8 cellular contexts compared by ENCODE assay signal in the genomic region with DNA sequence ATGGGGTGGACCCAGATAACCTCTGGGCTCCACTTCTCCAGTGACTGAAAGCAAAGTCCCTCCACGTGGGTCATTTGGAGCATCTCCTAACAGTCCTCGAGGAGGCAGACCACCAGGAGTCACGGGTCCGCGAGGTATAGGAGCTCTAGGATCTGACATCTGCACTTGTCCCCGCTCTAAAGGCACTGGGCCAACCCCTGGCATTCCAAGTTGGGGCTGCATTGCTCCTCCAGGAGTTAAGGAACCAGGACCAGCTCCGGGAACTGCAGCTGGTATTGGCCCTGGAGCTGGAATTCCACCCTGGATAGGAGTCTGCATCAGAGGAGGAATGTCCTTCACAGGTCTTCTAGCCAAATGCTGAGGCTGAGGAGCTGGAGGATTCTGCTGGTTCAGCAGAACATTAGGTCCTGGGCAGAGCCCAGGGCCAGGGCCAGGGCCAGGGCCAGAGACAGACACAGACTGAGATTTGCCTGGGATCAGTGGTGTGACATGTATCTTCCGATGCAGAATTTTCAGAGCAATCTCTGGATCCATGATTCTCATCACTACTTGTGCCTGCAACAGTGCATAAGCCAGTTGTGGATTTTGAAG. TPM values are rescaled to one million over a fixed set of nuclear protein-coding genes. Genes with fewer than 3 reads are reported as not detected.
DNase-seq lines count a peak whose midpoint lies in the region; ATAC-seq, FAIRE-seq and TF ChIP-seq lines count a peak whose summit lies in the region.

No MANE protein-coding gene starts in this region.

- H3K4me1 ChIP-seq in GM12878 (ENCODE audit: control insufficient read depth, insufficient read depth, low read length), result peaks cover 6% of the 10 kb centered on the region; the same call in 1 of the 2 replicates
- peaks cover 12% of the 10 kb centered on the region; the same call in 1 of the 2 replicates for H3K4me1 ChIP-seq in HepG2 (ENCODE audit: insufficient read depth, low read length)
- H3K4me1 ChIP-seq in thyroid gland, result peaks cover 19 to 22% of the 10 kb centered on the region in 2 donors

- H4K20me1 ChIP-seq in GM12878 (ENCODE audit: control insufficient read depth, insufficient read depth) (no peaks in the 10 kb centered on the region), HepG2 (ENCODE audit: insufficient read depth, low read length) (no peaks in the 10 kb centered on the region)

- CTCF ChIA-PET in GM12878 (lab: Yijun Ruan, JAX), result no interaction called here
- CTCF ChIA-PET in HepG2 (lab: Yijun Ruan, JAX; ENCODE audit: low intra/inter-chr PET ratio, low total read pairs), result no interaction called here

- peak overlapping the region; percentile 100 for H3K27ac Mint-ChIP-seq in activated CD4-positive, alpha-beta T cell treated with anti-CD3 and anti-CD28 coated beads, Interleukin-2, amount 10 ng/mL, durations not matched to agents 24 days and 14 days

- H3K79me2 ChIP-seq in GM12878 (ENCODE audit: control insufficient read depth, insufficient read depth, low read length) (peaks cover 21% of the 10 kb centered on the region), HepG2 (ENCODE audit: insufficient read depth, low read length) (no peaks in the 10 kb centered on the region)

- H2AFZ ChIP-seq in GM12878 (ENCODE audit: control insufficient read depth, low read depth, low read length), result peak overlapping the region; percentile 99
- peak overlapping the region; percentile 99 for H2AFZ ChIP-seq in HepG2 (ENCODE audit: low read length)

- TF ChIP-seq POLR2A in GM12878 (IDR thresholded peaks at IDR 0.05; ENCODE audit: low read depth, low read length) (no peak), HepG2 (IDR thresholded peaks at IDR 0.05; ENCODE audit: insufficient read depth in 1 of 2, low read depth in 2 of 2, low read length in 2 of 2) (no peak), thyroid gland (IDR thresholded peaks at IDR 0.05) (no peak)

- H3K4me3 ChIP-seq in GM12878 (peak overlapping the region; percentile 95), HepG2 (replicated peaks in 1 of 3; ENCODE audit: insufficient read depth in 1 of 3, low read depth in 2 of 3, low read length in 3 of 3) (peak overlapping the region; percentile 67 to 71 (median 71); a peak in 5 of 6 replicates), thyroid gland (replicated peaks in 1 of 3) (peak overlapping the region; percentile 63 to 69 (median 66))

- H3K27me3 ChIP-seq in GM12878 (replicated peaks in 1 of 2; ENCODE audit: control insufficient read depth in 2 of 2, insufficient read depth in 2 of 2, low read length in 1 of 2), result no peaks in the 10 kb centered on the region
- H3K27me3 ChIP-seq in HepG2 (ENCODE audit: control insufficient read depth in 1 of 2, insufficient read depth in 2 of 2, low read length in 2 of 2), result no peaks in the 10 kb centered on the region; a peak in 1 of 5 replicates
- no peaks in the 10 kb centered on the region for H3K27me3 ChIP-seq in thyroid gland

- TF ChIP-seq RAD21 in GM12878 (IDR thresholded peaks at IDR 0.05; ENCODE audit: insufficient read depth, low read depth, low read length) (no peak), HepG2 (CRISPR knock-in tag; IDR thresholded peaks at IDR 0.05) (no peak)

- H3K9me3 ChIP-seq in GM12878 (replicated peaks; ENCODE audit: control insufficient read depth, insufficient read depth, low read length) (no peaks in the 10 kb centered on the region), HepG2 (ENCODE audit: low read length) (no peaks in the 10 kb centered on the region), thyroid gland (no peaks in the 10 kb centered on the region)

- no peak for TF ChIP-seq CTCF in GM12878 (IDR thresholded peaks at IDR 0.05 in 2 of 3, conservative IDR thresholded peaks at IDR 0.05 in 1 of 3; ENCODE audit: control insufficient read depth in 2 of 3, extremely low read depth in 1 of 3, insufficient read depth in 1 of 3, low read depth in 3 of 3, low read length in 3 of 3)
- no peak for TF ChIP-seq CTCF in HepG2 (CRISPR knock-in tag; IDR thresholded peaks at IDR 0.05)
- TF ChIP-seq CTCF in thyroid gland (IDR thresholded peaks at IDR 0.05), result no peak

- peaks cover 46% of the 10 kb centered on the region for H3K36me3 Mint-ChIP-seq in activated CD4-positive, alpha-beta T cell treated with anti-CD3 and anti-CD28 coated beads, Interleukin-2, amount 10 ng/mL, durations not matched to agents 24 days and 14 days (ENCODE audit: low read depth)

- peaks cover 3% of the 10 kb centered on the region for H3K9me3 Mint-ChIP-seq in activated CD4-positive, alpha-beta T cell treated with anti-CD3 and anti-CD28 coated beads, Interleukin-2, amount 10 ng/mL, durations not matched to agents 24 days and 14 days

- POLR2A ChIA-PET in GM12878 (lab: Charles Lee) (no interaction called here), HepG2 (lab: Yijun Ruan, JAX) (no interaction called here)

- DNase-seq in activated CD4-positive, alpha-beta T cell treated with anti-CD3 and anti-CD28 coated beads, Interleukin-2, amount 10 ng/mL, durations not matched to agents 24 days and 14 days, result peak; percentile 61
- DNase-seq in activated CD4-positive, alpha-beta T cell treated with anti-CD3 and anti-CD28 coated beads for 1 hour, result no peak
- no peak for DNase-seq in GM12878 (ENCODE audit: low read depth, low spot score)
- no peak for DNase-seq in HepG2 (ENCODE audit: low spot score)
- DNase-seq in thyroid gland, result peak in 1 of 2 donors; percentile 15
- no peak for DNase-seq in SKM-1 (lab: John Stamatoyannopoulos, UW; ENCODE audit: unreplicated experiment)

- 77% methylated on average over 8 of the region's 8 CpGs for WGBS in GM12878 (ENCODE audit: insufficient coverage, insufficient replicate concordance, low lambda C conversion rate, missing lambda C conversion rate)
- WGBS in HepG2 (ENCODE audit: low lambda C conversion rate), result 78% methylated on average over 1 of the region's 8 CpGs
- WGBS in thyroid gland, 2 donors, result 84% methylated on average over 8 of the region's 8 CpGs

- SMC1A ChIA-PET in GM12878 (lab: Charles Lee; ENCODE audit: uncharacterized antibody, unreplicated experiment), result interaction anchor here (1.2 kb wide), 2 partner anchors 12 to 221 kb away, joined by 3 read pairs; no protein-coding TSS in a partner anchor

- BruUV-seq in GM12878 (replicated peaks; lab: Mats Ljungman, UMichigan) (no TSS peak), HepG2 (replicated peaks; lab: Mats Ljungman, UMichigan) (no TSS peak)

- intact Hi-C loops in activated CD4-positive, alpha-beta T cell treated with anti-CD3 and anti-CD28 coated beads, Interleukin-2, amount 10 ng/mL, durations not matched to agents 24 days and 14 days (cut with micrococcal nuclease), result loop anchor here (1.0 to 10.0 kb wide), 3 partner anchors 9 to 1074 kb away; a partner anchor contains a TSS
- intact Hi-C loops in GM12878 (cut with micrococcal nuclease; ENCODE audit: unreplicated experiment) (no loop called here), HepG2 (cut with micrococcal nuclease; ENCODE audit: unreplicated experiment) (no loop called here), thyroid gland (cut with DNase I) (no loop called here)

- H3K4me2 ChIP-seq in GM12878 (ENCODE audit: control insufficient read depth, insufficient read depth) (peak overlapping the region; percentile 69), HepG2 (ENCODE audit: low read depth, low read length) (peak overlapping the region; percentile 70)

- peak overlapping the region; percentile 95 for H3K9ac ChIP-seq in GM12878 (ENCODE audit: control insufficient read depth, insufficient read depth, low read length)
- H3K9ac ChIP-seq in HepG2 (ENCODE audit: insufficient read depth, low read depth, low read length), result peak overlapping the region; percentile 72

- ATAC-seq in GM12878, result peak; percentile 5; the same call in 2 of the 3 replicates
- peak; percentile 23; the same call in 2 of the 3 replicates for ATAC-seq in HepG2
- ATAC-seq in HG02870 (IDR thresholded peaks at IDR 0.05; ENCODE audit: unreplicated experiment), result no peak
- ATAC-seq in HG02571 (IDR thresholded peaks at IDR 0.05; ENCODE audit: unreplicated experiment), result no peak

- peaks cover 47% of the 10 kb centered on the region for H3K4me1 Mint-ChIP-seq in activated CD4-positive, alpha-beta T cell treated with anti-CD3 and anti-CD28 coated beads, Interleukin-2, amount 10 ng/mL, durations not matched to agents 24 days and 14 days

- H3K4me3 Mint-ChIP-seq in activated CD4-positive, alpha-beta T cell treated with anti-CD3 and anti-CD28 coated beads, Interleukin-2, amount 10 ng/mL, durations not matched to agents 24 days and 14 days, result peak overlapping the region; percentile 99

- FAIRE-seq in GM12878 (lab: Jason Lieb, UNC) (no peak), HepG2 (lab: Jason Lieb, UNC) (no peak)

- RAD21 ChIA-PET in GM12878 (lab: Charles Lee; ENCODE audit: unreplicated experiment), result interaction anchor here (0.5 kb wide), 1 partner anchor 61 kb away, joined by 3 read pairs; no protein-coding TSS in a partner anchor

- H3K27ac ChIP-seq in GM12878 (ENCODE audit: control insufficient read depth, insufficient read depth), result peak overlapping the region; percentile 97
- H3K27ac ChIP-seq in HepG2 (ENCODE audit: extremely low read length, insufficient read depth, low read length), result no peak overlapping the region
- H3K27ac ChIP-seq in thyroid gland, result peak overlapping the region in 2 of 3 donors; percentile 92 to 94

- H3K36me3 ChIP-seq in GM12878 (ENCODE audit: control insufficient read depth in 2 of 2, insufficient read depth in 2 of 2, low read length in 1 of 2) (no peaks in the 10 kb centered on the region; a peak in 1 of 4 replicates), HepG2 (replicated peaks in 1 of 2; ENCODE audit: control insufficient read depth in 1 of 2, insufficient read depth in 2 of 2, low read length in 2 of 2) (no peaks in the 10 kb centered on the region), thyroid gland (no peaks in the 10 kb centered on the region)

- no peaks in the 10 kb centered on the region for H3K27me3 Mint-ChIP-seq in activated CD4-positive, alpha-beta T cell treated with anti-CD3 and anti-CD28 coated beads, Interleukin-2, amount 10 ng/mL, durations not matched to agents 24 days and 14 days

- in situ Hi-C loops in GM12878 (cut with MboI), result loop anchor here (10.0 kb wide), 1 partner anchor 1044 kb away; no protein-coding TSS in a partner anchor
- in situ Hi-C loops in HepG2 (cut with HindIII; ENCODE audit: extremely low pct_ligation_motif_present, low pct_unique_long_range_greater_than_20kb), result no loop called here

- TF ChIP-seq EP300 in GM12878 (IDR thresholded peaks at IDR 0.05; ENCODE audit: borderline replicate concordance in 1 of 2, control insufficient read depth in 1 of 2, low read depth in 2 of 2, low read length in 2 of 2) (no peak), HepG2 (IDR thresholded peaks at IDR 0.05; ENCODE audit: low read depth in 2 of 2, low read length in 2 of 2) (no peak), HepG2 (CRISPR knock-in tag; IDR thresholded peaks at IDR 0.05; ENCODE audit: borderline replicate concordance) (no peak)

RNA-seq across cellular contexts. Expression of a gene that starts 0.8 kb away (rescaled TPM):
- 36.2 and 36.5 TPM in 2 replicates for total RNA-seq in activated CD4-positive, alpha-beta T cell treated with anti-CD3 and anti-CD28 coated beads, Interleukin-2, amount 10 ng/mL, durations not matched to agents 24 days and 14 days
- 16.5 and 17.8 TPM in 2 replicates for total RNA-seq in GM12878 (2013; cell fraction: nucleolus; rRNA removed)
- total RNA-seq in GM12878 (2014; rRNA removed) (23.5 and 25.1 TPM in 2 replicates), GM12878 (2014; rRNA removed; fragmentation: Illumina TruSeq; extraction: Trizol) (21.4 and 21.5 TPM in 2 replicates), GM12878 (2021) (21.6 and 22.2 TPM in 2 replicates), HepG2 (2016; rRNA removed; fragmentation: Illumina TruSeq; extraction: Trizol) (7.2 and 9.2 TPM in 2 replicates), thyroid gland (10 to 100 TPM; 20.7 to 26.4 (median 21.7) TPM)
- polyA plus RNA-seq in GM12878 (2011; ENCODE audit: low read depth), result 9.6 TPM
- polyA plus RNA-seq in GM12878 (2011; rRNA removed) (12.4 and 12.7 TPM in 2 replicates), GM12878 (2014; fragmentation: Illumina TruSeq; extraction: Trizol) (23.8 and 25.0 TPM in 2 replicates), GM12878 (2014; fragmentation: Nextera tagmentation; extraction: Ambion mirVana) (1 to 10 TPM; 6.8 to 9.1 TPM), GM12878 (2014; rRNA removed) (16.0 and 16.2 TPM in 2 replicates), GM12878 (2016; fragmentation: Nextera tagmentation; extraction: Ambion mirVana) (10 to 100 TPM; 10.1 to 10.4 TPM), HepG2 (2011; rRNA removed) (1.4 and 1.8 TPM in 2 replicates)
- 6.1 and 7.2 TPM in 2 replicates for polyA plus RNA-seq in GM12878 (2011; cell fraction: cytosol; rRNA removed)
- 7.3 and 9.9 TPM in 2 replicates for polyA plus RNA-seq in GM12878 (2011; cell fraction: nucleus; rRNA removed)
- polyA plus RNA-seq in GM12878 (2012), result 12.9 and 13.0 TPM in 2 replicates
- 9.9 and 10.7 TPM in 2 replicates for polyA minus RNA-seq in GM12878 (2011; rRNA and poly(A)+ RNA removed)
- polyA minus RNA-seq in GM12878 (2011; cell fraction: cytosol; rRNA and poly(A)+ RNA removed), result 4.0 TPM in 2 replicates
- 11.5 and 13.6 TPM in 2 replicates for polyA minus RNA-seq in GM12878 (2011; cell fraction: nucleus; rRNA and poly(A)+ RNA removed)
- 0.40 and 0.71 TPM in 2 replicates for total RNA-seq in HepG2 (2016; cell fraction: cytosol; rRNA removed; fragmentation: Illumina TruSeq; extraction: Trizol; ENCODE audit: low read depth)
- 7.5 and 8.0 TPM in 2 replicates for total RNA-seq in HepG2 (2016; cell fraction: insoluble cytoplasmic fraction; rRNA removed; fragmentation: Illumina TruSeq; extraction: Trizol)
- total RNA-seq in HepG2 (2016; cell fraction: membrane; rRNA removed; fragmentation: Illumina TruSeq; extraction: Trizol), result 1.9 TPM in 2 replicates
- total RNA-seq in HepG2 (2016; cell fraction: nucleus; rRNA removed; fragmentation: Illumina TruSeq; extraction: Trizol), result 4.9 and 5.7 TPM in 2 replicates
- 0.64 and 0.95 TPM in 2 replicates for polyA plus RNA-seq in HepG2 (2011; cell fraction: cytosol; rRNA removed)
- polyA plus RNA-seq in HepG2 (2011; cell fraction: nucleus; rRNA removed), result 1.1 and 1.8 TPM in 2 replicates
- polyA plus RNA-seq in HepG2 (2012), result 2.3 and 3.6 TPM in 2 replicates
- polyA plus RNA-seq in HepG2 (2016; cell fraction: cytosol; fragmentation: Illumina TruSeq; extraction: Trizol; ENCODE audit: low read depth), result 0.29 and 0.33 TPM in 2 replicates
- 6.6 and 6.8 TPM in 2 replicates for polyA plus RNA-seq in HepG2 (2016; cell fraction: insoluble cytoplasmic fraction; fragmentation: Illumina TruSeq; extraction: Trizol; ENCODE audit: low read depth)
- polyA plus RNA-seq in HepG2 (2016; cell fraction: membrane; fragmentation: Illumina TruSeq; extraction: Trizol; ENCODE audit: low read depth), result 0.68 and 0.99 TPM in 2 replicates
- 4.8 and 5.0 TPM in 2 replicates for polyA plus RNA-seq in HepG2 (2016; cell fraction: nucleus; fragmentation: Illumina TruSeq; extraction: Trizol; ENCODE audit: insufficient read depth, low read depth)
- 2.3 and 13.1 TPM in 2 replicates for polyA minus RNA-seq in HepG2 (2011; rRNA and poly(A)+ RNA removed; ENCODE audit: low replicate concordance)
- polyA minus RNA-seq in HepG2 (2011; cell fraction: cytosol; rRNA and poly(A)+ RNA removed), result 1.1 and 1.6 TPM in 2 replicates
- 5.4 and 5.7 TPM in 2 replicates for polyA minus RNA-seq in HepG2 (2011; cell fraction: nucleus; rRNA and poly(A)+ RNA removed)

Comparison
In these comparisons a context has a peak if more than half of its experiments do, and no peak if none do; other contexts are left out.
1. ATAC-seq: peak in GM12878 (single experiment) and HepG2 (single experiment); none in HG02870 (single experiment) and HG02571 (single experiment).
2. Peak in every context shown above with its lines, with median percentiles within 50 percentile points of each other: H3K4me3 ChIP-seq.